17 cellular contexts compared by ENCODE assay signal in genomic region chr17:5522476-5522875, GRCh38.
"Had no signal": no experiment of that assay in that cellular context is flagged by ENCODE, and none has a peak within 500 bp of the region (broad histone marks: within the 10 kb centered on the region; RNA-seq: fewer than 3 reads in every experiment).

No MANE protein-coding gene starts in this region.

- H3K27ac Mint-ChIP-seq: activated naive CD4-positive, alpha-beta T cell treated with anti-CD3 and anti-CD28 coated beads, Interleukin-2, amount 50 U/mL, for 24 hours; nephron had no signal

- H3K4me3 Mint-ChIP-seq: activated CD4-positive, alpha-beta T cell treated with anti-CD3 and anti-CD28 coated beads for 36 hours; activated naive CD4-positive, alpha-beta T cell treated with anti-CD3 and anti-CD28 coated beads, Interleukin-2, amount 50 U/mL, for 24 hours; nephron; stimulated activated naive CD8-positive, alpha-beta T cell treated with anti-CD3 and anti-CD28 coated beads, Interleukin-15, amount 100 ng/mL, for 72 hours had no signal

- H3K9me3 ChIP-seq: body of pancreas, esophagus squamous epithelium, testis had no signal

- H3K4me3 ChIP-seq: body of pancreas, dorsolateral prefrontal cortex, esophagus squamous epithelium, testis had no signal

- H3K9me3 Mint-ChIP-seq: activated naive CD4-positive, alpha-beta T cell treated with anti-CD3 and anti-CD28 coated beads, Interleukin-2, amount 50 U/mL, for 24 hours; nephron; stimulated activated naive CD8-positive, alpha-beta T cell treated with anti-CD3 and anti-CD28 coated beads, Interleukin-15, amount 100 ng/mL, for 72 hours had no signal

- H3K27ac ChIP-seq: body of pancreas, dorsolateral prefrontal cortex, esophagus squamous epithelium, testis had no signal

- H3K4me1 ChIP-seq: body of pancreas, testis had no signal

- H3K27me3 Mint-ChIP-seq: activated CD4-positive, alpha-beta T cell treated with anti-CD3 and anti-CD28 coated beads for 36 hours; activated naive CD4-positive, alpha-beta T cell treated with anti-CD3 and anti-CD28 coated beads, Interleukin-2, amount 50 U/mL, for 24 hours; stimulated activated naive CD8-positive, alpha-beta T cell treated with anti-CD3 and anti-CD28 coated beads, Interleukin-15, amount 100 ng/mL, for 72 hours had no signal

- ATAC-seq: activated CD4-positive, alpha-beta T cell treated with anti-CD3 and anti-CD28 coated beads for 36 hours; body of pancreas; left colon; stimulated activated naive CD8-positive, alpha-beta T cell treated with anti-CD3 and anti-CD28 coated beads, Interleukin-15, amount 100 ng/mL, for 72 hours had no signal

- H3K27me3 ChIP-seq: body of pancreas, dorsolateral prefrontal cortex, esophagus squamous epithelium, testis had no signal

- DNase-seq: activated CD4-positive, alpha-beta T cell treated with anti-CD3 and anti-CD28 coated beads for 36 hours; activated CD8-positive, alpha-beta memory T cell treated with anti-CD3 and anti-CD28 coated beads for 24 hours; activated effector memory CD4-positive, alpha-beta T cell treated with Interleukin-2 at 50 U/mL for 16 hours; body of pancreas; cerebellar nuclear complex; dorsolateral prefrontal cortex; esophagus squamous epithelium; foreskin fibroblast; left colon; retina; stimulated activated CD4-positive, alpha-beta T cell treated with anti-CD3 and anti-CD28 coated beads, Interleukin-15, amount 100 ng/mL, for 24 hours; stimulated activated CD4-positive, alpha-beta T cell treated with anti-CD3 and anti-CD28 coated beads, Interleukin-4, amount 100 ng/mL, for 24 hours; stimulated activated naive CD8-positive, alpha-beta T cell treated with anti-CD3 and anti-CD28 coated beads, Interleukin-15, amount 100 ng/mL, for 72 hours; T1000; testis had no signal
